8 cellular contexts compared by ENCODE assay signal in the genomic region with DNA sequence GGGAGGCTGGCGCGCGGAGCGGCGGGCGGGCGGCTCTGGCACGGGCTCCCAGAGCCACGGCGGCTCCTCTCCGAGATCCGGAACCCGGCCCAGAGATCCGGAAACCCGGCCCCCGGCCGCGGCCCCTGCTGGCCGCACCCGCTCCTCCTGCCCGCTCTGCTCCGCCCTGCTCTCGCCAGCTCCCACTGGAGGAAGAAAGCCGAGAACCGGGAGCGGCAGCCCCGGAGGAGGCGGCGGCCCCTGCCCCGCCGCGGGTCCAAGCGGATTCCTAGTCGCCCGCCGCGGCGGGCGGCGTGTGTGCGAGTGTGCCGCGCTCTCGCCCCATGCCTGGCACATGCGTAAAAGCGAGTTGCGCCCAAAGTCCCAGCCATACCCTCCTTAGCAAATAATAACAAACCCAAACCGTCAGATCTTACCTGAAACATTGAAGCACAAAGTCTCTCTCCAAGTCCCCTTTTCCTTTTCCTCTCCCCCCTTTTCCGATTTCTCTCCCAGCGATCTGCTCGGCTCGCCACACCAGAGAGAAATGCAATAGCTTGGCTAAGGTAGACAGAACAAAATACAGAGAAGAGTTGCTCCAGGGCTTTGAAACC.
DNase-seq lines count a peak whose midpoint lies in the region; ATAC-seq, FAIRE-seq and TF ChIP-seq lines count a peak whose summit lies in the region.

No MANE protein-coding gene starts in this region.

- H3K27me3 Mint-ChIP-seq in CD8-positive, alpha-beta T cell (ENCODE audit: low read depth) = peaks cover 62% of the 10 kb centered on the region

- H3K4me1 ChIP-seq in CD8-positive, alpha-beta T cell (ENCODE audit: insufficient read depth, low read length) = no peaks in the 10 kb centered on the region
- H3K4me1 ChIP-seq in HUES48 (ENCODE audit: control insufficient read depth, insufficient read depth, low read length) (peaks cover 41% of the 10 kb centered on the region), Peyer's patch (peaks cover 0 to 18% (median 4%) of the 10 kb centered on the region in 4 donors), kidney (ENCODE audit: control insufficient read depth in 1 of 2, insufficient read depth in 1 of 2, low read depth in 1 of 2, low read length in 2 of 2) (peaks cover 6 to 9% of the 10 kb centered on the region in 2 donors)

- H3K4me1 Mint-ChIP-seq in CD8-positive, alpha-beta T cell (ENCODE audit: low read depth) = peaks cover 16% of the 10 kb centered on the region

- H3K4me3 ChIP-seq in CD8-positive, alpha-beta T cell (ENCODE audit: low read depth, low read length) = no peak overlapping the region
- H3K4me3 ChIP-seq in HUES48 (ENCODE audit: low read depth, low read length) (peak overlapping the region; percentile 89), Peyer's patch (peak overlapping the region; percentile 41 to 62 (median 55)), kidney (ENCODE audit: low read length in 2 of 2) (peak overlapping the region; percentile 63 to 94), skin epidermis (peak overlapping the region; percentile 30 to 82 (median 58))

- DNase-seq in CD8-positive, alpha-beta T cell = no peak
- DNase-seq in Peyer's patch = peak in 2 of 3 donors; percentile 59 to 72
- peak; percentile 78 for DNase-seq in cerebellum (ENCODE audit: low spot score)
- DNase-seq in kidney = peak; percentile 91
- DNase-seq in stimulated activated naive CD4-positive, alpha-beta T cell treated with Interleukin-2 at 50 U/mL for 16 hours (lab: John Stamatoyannopoulos, UW) = no peak

- no peaks in the 10 kb centered on the region for H3K9me3 ChIP-seq in CD8-positive, alpha-beta T cell (ENCODE audit: low read length)
- H3K9me3 ChIP-seq in HUES48 (ENCODE audit: control insufficient read depth, insufficient read depth, low read length) (no peaks in the 10 kb centered on the region), Peyer's patch (no peaks in the 10 kb centered on the region), kidney (ENCODE audit: control insufficient read depth in 1 of 2, low read length in 2 of 2) (no peaks in the 10 kb centered on the region)

- intact Hi-C loops in CD8-positive, alpha-beta T cell (cut with DNase I, micrococcal nuclease) = no loop called here
- intact Hi-C loops in kidney (cut with DNase I) = no loop called here

- FAIRE-seq in kidney (lab: Jason Lieb, UNC) = no peak

- H3K27me3 ChIP-seq in CD8-positive, alpha-beta T cell (ENCODE audit: insufficient read depth, low read length) = peaks cover 8% of the 10 kb centered on the region
- H3K27me3 ChIP-seq in HUES48 (ENCODE audit: control insufficient read depth, insufficient read depth, low read length) (peaks cover 58% of the 10 kb centered on the region), Peyer's patch (no peaks in the 10 kb centered on the region)

- no peak overlapping the region for H3K27ac ChIP-seq in CD8-positive, alpha-beta T cell (ENCODE audit: low read depth, low read length)
- H3K27ac ChIP-seq in HUES48 (ENCODE audit: low read depth, low read length) (peak overlapping the region; percentile 84), Peyer's patch (peak overlapping the region; percentile 44 to 76 (median 56)), kidney (ENCODE audit: low read depth in 2 of 2, low read length in 2 of 2) (peak overlapping the region; percentile 54 to 89), skin epidermis (peak overlapping the region in 14 of 21 experiments; percentile 9 to 87 (median 74))

- no peaks in the 10 kb centered on the region for H3K9me3 Mint-ChIP-seq in CD8-positive, alpha-beta T cell

- H3K36me3 ChIP-seq in CD8-positive, alpha-beta T cell (ENCODE audit: insufficient read depth, low read length) = no peaks in the 10 kb centered on the region
- H3K36me3 ChIP-seq in HUES48 (ENCODE audit: control insufficient read depth, insufficient read depth, low read length) = no peaks in the 10 kb centered on the region
- H3K36me3 ChIP-seq in Peyer's patch = no peaks in the 10 kb centered on the region
- no peaks in the 10 kb centered on the region for H3K36me3 ChIP-seq in kidney (ENCODE audit: control insufficient read depth in 1 of 2, insufficient read depth in 2 of 2, low read length in 2 of 2)

- H3K9ac ChIP-seq in HUES48 (ENCODE audit: low read depth, low read length) (peak overlapping the region; percentile 60), kidney (ENCODE audit: low read length in 2 of 2) (peak overlapping the region; percentile 54 to 79)

- H3K4me3 Mint-ChIP-seq in CD8-positive, alpha-beta T cell = peak overlapping the region; percentile 77

- ATAC-seq in CD8-positive, alpha-beta T cell = no peak
- ATAC-seq in GM19324 (IDR thresholded peaks at IDR 0.05; ENCODE audit: low FRiP score, unreplicated experiment) = peak; percentile 66

- H3K27ac Mint-ChIP-seq in CD8-positive, alpha-beta T cell = no peak overlapping the region

- no peaks in the 10 kb centered on the region for H3K36me3 Mint-ChIP-seq in CD8-positive, alpha-beta T cell

- no peak for TF ChIP-seq POLR2A in Peyer's patch (IDR thresholded peaks at IDR 0.05)

- POLR2A ChIA-PET in CD8-positive, alpha-beta T cell (lab: Charles Lee) = interaction anchor here (0.6 kb wide), 1 partner anchor 9 kb away, joined by 4 read pairs; no protein-coding TSS in a partner anchor

- no peak for TF ChIP-seq CTCF in CD8-positive, alpha-beta T cell (IDR thresholded peaks at IDR 0.05)
- peak in 2 of 6 experiments; percentile 7 to 8 for TF ChIP-seq CTCF in Peyer's patch (IDR thresholded peaks at IDR 0.05)
- no peak for TF ChIP-seq CTCF in kidney (IDR thresholded peaks at IDR 0.05; ENCODE audit: borderline replicate concordance, extremely low read depth, insufficient read depth)

- CTCF ChIA-PET in CD8-positive, alpha-beta T cell (lab: Charles Lee) = no interaction called here

Comparison
In these comparisons a context has a peak if more than half of its experiments do, and no peak if none do; other contexts are left out.
1. DNase-seq: peak in Peyer's patch (2 of 3), cerebellum (single experiment) and kidney (single experiment); none in CD8-positive, alpha-beta T cell (0 of 7) and stimulated activated naive CD4-positive, alpha-beta T cell treated with Interleukin-2 at 50 U/mL for 16 hours (single experiment).